ENCODE assay signal across 1 cellular context in genomic region chr19:48961673-48962028, GRCh38.
TF ChIP-seq lines count a peak whose summit lies in the region.

No MANE protein-coding gene starts in this region.

TF ChIP-seq in HEK293, 187 proteins besides CTCF, POLR2A, EP300 and RAD21 (continued from another document):
- TF ChIP-seq ZSCAN16 (tag by site-specific recombination; IDR thresholded peaks at IDR 0.05) (no peak), ZNF394 (tag by site-specific recombination; IDR thresholded peaks at IDR 0.05; ENCODE audit: borderline replicate concordance) (no peak), ZNF521 (tag by site-specific recombination; IDR thresholded peaks at IDR 0.05) (no peak), ZNF138 (tag by site-specific recombination; IDR thresholded peaks at IDR 0.05; ENCODE audit: borderline replicate concordance) (no peak), GLI2 (tag by site-specific recombination; IDR thresholded peaks at IDR 0.05; ENCODE audit: borderline replicate concordance, low read depth) (no peak), ZNF510 (tag by site-specific recombination; IDR thresholded peaks at IDR 0.05; ENCODE audit: insufficient replicate concordance) (no peak), ZNF660 (tag by site-specific recombination; IDR thresholded peaks at IDR 0.05) (no peak), ZNF266 (tag by site-specific recombination; IDR thresholded peaks at IDR 0.05; ENCODE audit: low read depth) (no peak), ZNF23 (tag by site-specific recombination; IDR thresholded peaks at IDR 0.05; ENCODE audit: borderline replicate concordance) (no peak)
- TF ChIP-seq, protein P1, sequence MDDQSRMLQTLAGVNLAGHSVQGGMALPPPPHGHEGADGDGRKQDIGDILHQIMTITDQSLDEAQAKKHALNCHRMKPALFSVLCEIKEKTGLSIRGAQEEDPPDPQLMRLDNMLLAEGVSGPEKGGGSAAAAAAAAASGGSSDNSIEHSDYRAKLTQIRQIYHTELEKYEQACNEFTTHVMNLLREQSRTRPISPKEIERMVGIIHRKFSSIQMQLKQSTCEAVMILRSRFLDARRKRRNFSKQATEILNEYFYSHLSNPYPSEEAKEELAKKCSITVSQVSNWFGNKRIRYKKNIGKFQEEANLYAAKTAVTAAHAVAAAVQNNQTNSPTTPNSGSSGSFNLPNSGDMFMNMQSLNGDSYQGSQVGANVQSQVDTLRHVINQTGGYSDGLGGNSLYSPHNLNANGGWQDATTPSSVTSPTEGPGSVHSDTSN (CRISPR knock-in tag; IDR thresholded peaks at IDR 0.05) = no peak
